In genomic region chr14:33210304-33210703, GRCh38 we compare ENCODE assay signal across 14 cellular contexts.
DNase-seq lines count a peak whose midpoint lies in the region; ATAC-seq and TF ChIP-seq lines count a peak whose summit lies in the region.
"Had no signal": no experiment of that assay in that cellular context is flagged by ENCODE, and none has a peak within 500 bp of the region (broad histone marks: within the 10 kb centered on the region; RNA-seq: fewer than 3 reads in every experiment).

No MANE protein-coding gene starts in this region.

- POLR2A ChIA-PET in HEK293 (lab: Yijun Ruan, JAX): no interaction called here

- no peaks in the 10 kb centered on the region for H3K9me3 ChIP-seq in HEK293 (ENCODE audit: control insufficient read depth, insufficient read depth, low read depth, low read length)

- H3K36me3 Mint-ChIP-seq in endothelial cell (ENCODE audit: low read depth, unreplicated experiment) (no peaks in the 10 kb centered on the region), neural crest cell (ENCODE audit: low read depth) (no peaks in the 10 kb centered on the region)
- H3K36me3 Mint-ChIP-seq: activated CD8-positive, alpha-beta memory T cell treated with anti-CD3 and anti-CD28 coated beads, Interleukin-2, amount 10 ng/mL, durations not matched to agents 7 days and 5 days; activated naive CD8-positive, alpha-beta T cell; IgD-negative memory B cell had no signal

- H3K9me3 Mint-ChIP-seq in endothelial cell (ENCODE audit: unreplicated experiment): no peaks in the 10 kb centered on the region
- H3K9me3 Mint-ChIP-seq in neural crest cell: no peaks in the 10 kb centered on the region
- H3K9me3 Mint-ChIP-seq: H9 had no signal

- H3K27me3 Mint-ChIP-seq in endothelial cell (ENCODE audit: unreplicated experiment) (no peaks in the 10 kb centered on the region), neural crest cell (ENCODE audit: low read depth) (no peaks in the 10 kb centered on the region)
- H3K27me3 Mint-ChIP-seq: activated CD8-positive, alpha-beta memory T cell treated with anti-CD3 and anti-CD28 coated beads, Interleukin-2, amount 10 ng/mL, durations not matched to agents 7 days and 5 days; activated naive CD8-positive, alpha-beta T cell; IgD-negative memory B cell had no signal

- TF ChIP-seq CTCF in HEK293 (tag by site-specific recombination; IDR thresholded peaks at IDR 0.05) (no peak), endothelial cell (IDR thresholded peaks at IDR 0.05; ENCODE audit: unreplicated experiment) (no peak), neural crest cell (conservative IDR thresholded peaks at IDR 0.05) (no peak)

- CTCF ChIA-PET in HEK293 (lab: Yijun Ruan, JAX): no interaction called here

- peak; percentile 55 for DNase-seq in endothelial cell (ENCODE audit: low spot score)
- DNase-seq in neural crest cell (ENCODE audit: low read depth, low spot score): peak; percentile 33
- DNase-seq in NCI-H82 (lab: John Stamatoyannopoulos, UW): no peak
- DNase-seq: activated CD8-positive, alpha-beta memory T cell treated with anti-CD3 and anti-CD28 coated beads, Interleukin-2, amount 10 ng/mL, durations not matched to agents 7 days and 5 days; H9; T-helper 9 cell had no signal

- H3K4me3 Mint-ChIP-seq in endothelial cell (ENCODE audit: unreplicated experiment) (no peak overlapping the region), neural crest cell (no peak overlapping the region)
- H3K4me3 Mint-ChIP-seq: activated CD8-positive, alpha-beta memory T cell treated with anti-CD3 and anti-CD28 coated beads, Interleukin-2, amount 10 ng/mL, durations not matched to agents 7 days and 5 days; activated naive CD8-positive, alpha-beta T cell; H9; IgD-negative memory B cell had no signal

- ATAC-seq in GM21381 (IDR thresholded peaks at IDR 0.05; ENCODE audit: unreplicated experiment) (no peak), GM19395 (IDR thresholded peaks at IDR 0.05; ENCODE audit: unreplicated experiment) (no peak), GM18498 (IDR thresholded peaks at IDR 0.05; ENCODE audit: unreplicated experiment) (no peak)
- ATAC-seq: activated CD8-positive, alpha-beta memory T cell treated with anti-CD3 and anti-CD28 coated beads, Interleukin-2, amount 10 ng/mL, durations not matched to agents 7 days and 5 days; Panc1 had no signal

- H3K27ac Mint-ChIP-seq in endothelial cell (ENCODE audit: unreplicated experiment): no peak overlapping the region
- no peak overlapping the region for H3K27ac Mint-ChIP-seq in neural crest cell (ENCODE audit: unreplicated experiment)
- H3K27ac Mint-ChIP-seq: activated CD8-positive, alpha-beta memory T cell treated with anti-CD3 and anti-CD28 coated beads, Interleukin-2, amount 10 ng/mL, durations not matched to agents 7 days and 5 days; activated naive CD8-positive, alpha-beta T cell; H9; IgD-negative memory B cell had no signal

- no peak overlapping the region for H3K4me3 ChIP-seq in HEK293 (ENCODE audit: low read depth, low read length)

- H3K27ac ChIP-seq in HEK293 (ENCODE audit: extremely low read depth, low read depth, low read length): no peak overlapping the region

- no peaks in the 10 kb centered on the region for H3K4me1 ChIP-seq in HEK293 (ENCODE audit: control insufficient read depth, insufficient read depth, low read length)

- no peaks in the 10 kb centered on the region for H3K4me1 Mint-ChIP-seq in endothelial cell (ENCODE audit: unreplicated experiment)
- H3K4me1 Mint-ChIP-seq in neural crest cell: peaks cover 15% of the 10 kb centered on the region
- H3K4me1 Mint-ChIP-seq: activated CD8-positive, alpha-beta memory T cell treated with anti-CD3 and anti-CD28 coated beads, Interleukin-2, amount 10 ng/mL, durations not matched to agents 7 days and 5 days; H9; IgD-negative memory B cell had no signal

- H3K36me3 ChIP-seq in HEK293 (ENCODE audit: control insufficient read depth in 2 of 2, insufficient read depth in 1 of 2, low read length in 2 of 2): no peaks in the 10 kb centered on the region

TF ChIP-seq in HEK293, 187 proteins besides CTCF, POLR2A, EP300 and RAD21:
- TF ChIP-seq OVOL3 (tag by site-specific recombination; IDR thresholded peaks at IDR 0.05) (no peak), REST (tag by site-specific recombination; IDR thresholded peaks at IDR 0.05) (peak; percentile 93)

TF ChIP-seq in PFSK-1, 5 proteins besides CTCF, POLR2A, EP300 and RAD21:
- TF ChIP-seq REST (IDR thresholded peaks at IDR 0.05; ENCODE audit: insufficient read depth in 1 of 2, low read depth in 2 of 2, low read length in 2 of 2) (peak; percentile 83 to 96), FOXP2 (optimal IDR thresholded peaks at IDR 0.05; ENCODE audit: borderline replicate concordance, extremely low read depth, extremely low read length, insufficient read depth) (no peak)
